17 cellular contexts compared by ENCODE assay signal in the genomic region with DNA sequence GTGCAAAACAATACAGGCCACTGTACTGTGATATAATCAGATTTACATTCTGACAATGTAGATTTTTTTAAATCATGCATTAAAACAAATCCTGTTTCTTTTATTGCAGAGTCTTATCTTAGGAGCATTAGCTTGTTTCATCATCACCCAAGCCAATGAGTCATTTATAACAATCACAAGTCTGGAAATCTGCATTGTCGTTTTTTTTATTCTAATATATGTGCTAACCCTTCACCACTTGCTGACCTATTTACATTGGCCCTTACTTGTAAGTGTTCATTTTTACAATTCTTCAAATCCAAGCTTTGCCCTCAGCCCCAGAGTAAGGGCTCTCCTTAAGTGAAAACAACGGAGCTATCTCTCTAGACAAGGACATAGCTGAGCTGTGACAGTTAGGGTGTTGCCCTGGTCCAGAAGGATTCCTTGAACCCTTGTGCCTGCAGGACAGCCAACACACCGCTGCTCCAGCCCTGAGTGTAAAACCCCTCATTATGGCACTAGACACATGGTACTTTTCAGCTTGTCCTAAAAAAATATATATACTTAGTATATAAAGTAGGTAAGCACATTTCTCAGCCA. TPM values are rescaled to one million over a fixed set of nuclear protein-coding genes. Genes with fewer than 3 reads are reported as not detected.
DNase-seq lines count a peak whose midpoint lies in the region; ATAC-seq and TF ChIP-seq lines count a peak whose summit lies in the region.
"Had no signal": no experiment of that assay in that cellular context is flagged by ENCODE, and none has a peak within 500 bp of the region (broad histone marks: within the 10 kb centered on the region; RNA-seq: fewer than 3 reads in every experiment).

No MANE protein-coding gene starts in this region.

- no peak overlapping the region for H3K4me2 ChIP-seq in neural progenitor cell

- DNase-seq in AG10803 (ENCODE audit: low read depth): peak; percentile 41
- peak; percentile 38 for DNase-seq in LoVo (ENCODE audit: low spot score)
- peak; percentile 69 to 79 for DNase-seq in cardiac fibroblast (ENCODE audit: low read depth in 2 of 2)
- DNase-seq in lower lobe of right lung: no peak
- DNase-seq in neural progenitor cell (ENCODE audit: low spot score): no peak
- no peak for DNase-seq in CD4-positive, alpha-beta memory T cell
- DNase-seq: activated CD4-positive, alpha-beta T cell treated with anti-CD3 and anti-CD28 coated beads, Interleukin-2, amount 50 U/mL, for 1 hour; activated gamma-delta T cell treated with Interleukin-2 at 50 U/mL for 16 hours; hippocampal formation; NCI-H1105; NCI-H748 treated with DMSO at 0.1 percent for 48 hours; stimulated activated CD4-positive, alpha-beta T cell treated with anti-CD3 and anti-CD28 coated beads, Interleukin-15, amount 100 ng/mL, for 24 hours; stimulated activated naive CD4-positive, alpha-beta T cell treated with Interleukin-2 at 50 U/mL for 16 hours had no signal

- CTCF ChIA-PET in CD4-positive, alpha-beta memory T cell (lab: Charles Lee; ENCODE audit: partially characterized antibody): interaction anchor here (1.0 to 4.1 kb wide), 7 partner anchors 7 to 261 kb away, joined by 3 to 21 read pairs (median 3); partner anchors contain the start of genes CMTM2 and NAE1

- H3K9me3 Mint-ChIP-seq in neural progenitor cell: no peaks in the 10 kb centered on the region
- H3K9me3 Mint-ChIP-seq in CD4-positive, alpha-beta memory T cell: no peaks in the 10 kb centered on the region
- H3K9me3 Mint-ChIP-seq: dendritic cell treated with granulocyte-macrophage colony-stimulating factor and Interleukin-4, amounts not matched to agents 40 ng/mL and 50 ng/mL, for 4 days had no signal

- H3F3A ChIP-seq in neural progenitor cell (ENCODE audit: low read depth): peaks cover 4% of the 10 kb centered on the region

- H3K4me1 Mint-ChIP-seq in neural progenitor cell: no peaks in the 10 kb centered on the region
- H3K4me1 Mint-ChIP-seq in CD4-positive, alpha-beta memory T cell: peaks cover under 1 to 20% (median 10%) of the 10 kb centered on the region in 4 donors

- no peak overlapping the region for H3K9ac ChIP-seq in neural progenitor cell

- peaks cover 5% of the 10 kb centered on the region for H3K36me3 Mint-ChIP-seq in neural progenitor cell
- peaks cover 27 to 29% of the 10 kb centered on the region in 2 donors for H3K36me3 Mint-ChIP-seq in CD4-positive, alpha-beta memory T cell

- peaks cover 3% of the 10 kb centered on the region for H3K27me3 Mint-ChIP-seq in neural progenitor cell (ENCODE audit: insufficient read depth, low read depth)
- no peaks in the 10 kb centered on the region for H3K27me3 Mint-ChIP-seq in CD4-positive, alpha-beta memory T cell
- H3K27me3 Mint-ChIP-seq: dendritic cell treated with granulocyte-macrophage colony-stimulating factor and Interleukin-4, amounts not matched to agents 40 ng/mL and 50 ng/mL, for 4 days had no signal

- H3K27me3 ChIP-seq in lower lobe of right lung (ENCODE audit: low read depth): no peaks in the 10 kb centered on the region
- no peaks in the 10 kb centered on the region for H3K27me3 ChIP-seq in neural progenitor cell
- no peaks in the 10 kb centered on the region for H3K27me3 ChIP-seq in CD4-positive, alpha-beta memory T cell (ENCODE audit: insufficient read depth, low read length)

- POLR2A ChIA-PET in CD4-positive, alpha-beta memory T cell (lab: Charles Lee; ENCODE audit: partially characterized antibody): interaction anchor here (1.0 kb wide), 1 partner anchor 20 kb away, joined by 3 read pairs; no protein-coding TSS in a partner anchor

- H3K9me3 ChIP-seq in lower lobe of right lung (no peaks in the 10 kb centered on the region), neural progenitor cell (ENCODE audit: low read depth) (no peaks in the 10 kb centered on the region)
- no peaks in the 10 kb centered on the region for H3K9me3 ChIP-seq in CD4-positive, alpha-beta memory T cell (ENCODE audit: control insufficient read depth in 1 of 2, low read length in 2 of 2)

- H3K27ac Mint-ChIP-seq in neural progenitor cell: no peak overlapping the region
- H3K27ac Mint-ChIP-seq in CD4-positive, alpha-beta memory T cell: peak overlapping the region in 2 of 7 donors; percentile 16 to 46
- H3K27ac Mint-ChIP-seq: dendritic cell treated with granulocyte-macrophage colony-stimulating factor and Interleukin-4, amounts not matched to agents 40 ng/mL and 50 ng/mL, for 4 days had no signal

- peaks cover 4% of the 10 kb centered on the region for H3K4me1 ChIP-seq in lower lobe of right lung
- no peaks in the 10 kb centered on the region for H3K4me1 ChIP-seq in neural progenitor cell
- peaks cover 2% of the 10 kb centered on the region for H3K4me1 ChIP-seq in CD4-positive, alpha-beta memory T cell (ENCODE audit: insufficient read depth, low read length)

- no peak overlapping the region for H2AFZ ChIP-seq in neural progenitor cell (replicated peaks)

- H3K36me3 ChIP-seq in lower lobe of right lung (peaks cover 21% of the 10 kb centered on the region), neural progenitor cell (no peaks in the 10 kb centered on the region)
- peaks cover 14% of the 10 kb centered on the region for H3K36me3 ChIP-seq in CD4-positive, alpha-beta memory T cell (ENCODE audit: insufficient read depth, low read length)

- TF ChIP-seq CTCF in AG10803 (conservative IDR thresholded peaks at IDR 0.05; ENCODE audit: low read length): no peak
- TF ChIP-seq CTCF in cardiac fibroblast (IDR thresholded peaks at IDR 0.05; ENCODE audit: low read depth, low read length): no peak
- TF ChIP-seq CTCF in lower lobe of right lung (IDR thresholded peaks at IDR 0.05): no peak
- no peak for TF ChIP-seq CTCF in neural progenitor cell (IDR thresholded peaks at IDR 0.05)

- ATAC-seq in lower lobe of right lung (peak; percentile 41 to 66), HG02840 (IDR thresholded peaks at IDR 0.05; ENCODE audit: low FRiP score, unreplicated experiment) (no peak), HG02884 (IDR thresholded peaks at IDR 0.05; ENCODE audit: unreplicated experiment) (no peak)

- intact Hi-C loops in lower lobe of right lung (cut with DNase I): no loop called here
- intact Hi-C loops in CD4-positive, alpha-beta memory T cell (cut with micrococcal nuclease): no loop called here

- no peak overlapping the region for H3K4me3 ChIP-seq in AG10803 (ENCODE audit: low read length)
- no peak overlapping the region for H3K4me3 ChIP-seq in cardiac fibroblast (replicated peaks in 1 of 2; ENCODE audit: low read depth in 2 of 2, low read length in 2 of 2)
- H3K4me3 ChIP-seq in lower lobe of right lung: no peak overlapping the region
- H3K4me3 ChIP-seq in neural progenitor cell: no peak overlapping the region
- no peak overlapping the region for H3K4me3 ChIP-seq in CD4-positive, alpha-beta memory T cell (ENCODE audit: low read length in 2 of 2)

- H3K4me3 Mint-ChIP-seq in neural progenitor cell: no peak overlapping the region
- no peak overlapping the region for H3K4me3 Mint-ChIP-seq in CD4-positive, alpha-beta memory T cell
- H3K4me3 Mint-ChIP-seq: dendritic cell treated with granulocyte-macrophage colony-stimulating factor and Interleukin-4, amounts not matched to agents 40 ng/mL and 50 ng/mL, for 4 days had no signal

- H3K79me2 ChIP-seq in neural progenitor cell (ENCODE audit: low read depth): no peaks in the 10 kb centered on the region

- H3K27ac ChIP-seq in lower lobe of right lung (no peak overlapping the region), neural progenitor cell (no peak overlapping the region)
- no peak overlapping the region for H3K27ac ChIP-seq in CD4-positive, alpha-beta memory T cell (ENCODE audit: low read depth, low read length)

- no peaks in the 10 kb centered on the region for H4K20me1 ChIP-seq in neural progenitor cell (ENCODE audit: low read depth)

RNA-seq across cellular contexts. Expression of gene CMTM1, which starts 3.7 kb away (rescaled TPM):
- 8.1 TPM for total RNA-seq in lower lobe of right lung
- 2.9 TPM in 1 of 2 replicates, not detected in the other for total RNA-seq in neural progenitor cell (ENCODE audit: low replicate concordance)
- 10 to 100 TPM; 12.2 to 13.4 TPM for total RNA-seq in CD4-positive, alpha-beta memory T cell
- 1 to 10 TPM in 1 of 2 donors, under 1 TPM in 1; 0.80 to 1.6 TPM for polyA plus RNA-seq in CD4-positive, alpha-beta memory T cell

RNA-seq across cellular contexts. Expression of gene CMTM2, which starts 9.3 kb away (rescaled TPM):
- total RNA-seq in lower lobe of right lung (4.0 TPM), neural progenitor cell (ENCODE audit: low replicate concordance) (not detected in 2 replicates)
- under 1 TPM; 0.72 to 0.79 TPM for total RNA-seq in CD4-positive, alpha-beta memory T cell
- polyA plus RNA-seq in CD4-positive, alpha-beta memory T cell: not detected
- polyA plus RNA-seq: BJ had no signal

RNA-seq across cellular contexts. Expression of gene CKLF, which starts 17.5 kb away (rescaled TPM):
- total RNA-seq in lower lobe of right lung: 64.9 TPM
- total RNA-seq in neural progenitor cell (ENCODE audit: low replicate concordance): 33.3 and 38.6 TPM in 2 replicates
- total RNA-seq in CD4-positive, alpha-beta memory T cell: 10 to 100 TPM; 71.0 to 76.6 TPM
- 100 to 1,000 TPM; 154 to 173 TPM for polyA plus RNA-seq in CD4-positive, alpha-beta memory T cell

RNA-seq across cellular contexts. Expression of gene TK2, which starts 20.0 kb away (rescaled TPM):
- total RNA-seq in lower lobe of right lung (36.2 TPM), neural progenitor cell (ENCODE audit: low replicate concordance) (7.1 and 7.3 TPM in 2 replicates)
- 10 to 100 TPM in 1 of 2 experiments, 1 to 10 TPM in 1; 9.0 to 10.2 TPM for total RNA-seq in CD4-positive, alpha-beta memory T cell
- 1 to 10 TPM; 3.9 to 5.9 TPM for polyA plus RNA-seq in CD4-positive, alpha-beta memory T cell

RNA-seq across cellular contexts. Expression of gene CMTM3, which starts 34.6 kb away (rescaled TPM):
- total RNA-seq in lower lobe of right lung: 35.8 TPM
- 18.3 and 47.4 TPM in 2 replicates for total RNA-seq in neural progenitor cell (ENCODE audit: low replicate concordance)
- total RNA-seq in CD4-positive, alpha-beta memory T cell: 10 to 100 TPM; 74.2 to 74.3 TPM
- 100 to 1,000 TPM in 1 of 2 donors, 10 to 100 TPM in 1; 98.8 to 105 TPM for polyA plus RNA-seq in CD4-positive, alpha-beta memory T cell

Comparison
In these comparisons a context has a peak if more than half of its experiments do, and no peak if none do; other contexts are left out.
1. DNase-seq: peak in AG10803 (single experiment), LoVo (single experiment) and cardiac fibroblast (2 of 2); none in lower lobe of right lung (single experiment), neural progenitor cell (single experiment) and CD4-positive, alpha-beta memory T cell (0 of 5).
2. ATAC-seq: peak in lower lobe of right lung (2 of 2); none in HG02840 (single experiment) and HG02884 (single experiment).